In the genomic region with DNA sequence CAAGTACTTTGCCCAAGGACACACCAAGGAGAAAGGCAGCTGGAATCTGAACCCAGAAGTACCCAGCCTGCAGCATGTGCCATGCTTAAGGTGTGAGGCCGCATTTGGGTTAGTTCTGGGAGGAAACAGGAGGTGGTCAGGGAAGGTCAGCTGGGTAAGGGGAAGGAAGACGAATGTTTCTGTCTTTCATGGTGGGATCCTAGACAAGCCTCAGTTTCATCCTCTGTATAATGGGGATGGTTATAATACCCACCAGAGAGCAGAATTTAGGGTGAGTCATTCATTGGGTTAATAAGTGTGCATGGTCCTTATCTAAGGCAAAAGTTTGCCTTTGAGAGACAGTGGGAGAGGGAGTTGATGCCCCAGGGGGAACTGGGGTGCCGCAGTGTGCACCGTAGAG, we compare ENCODE assay signal across 26 cellular contexts. TPM values are rescaled to one million over a fixed set of nuclear protein-coding genes. Genes with fewer than 3 reads are reported as not detected.
"Had no signal": no experiment of that assay in that cellular context is flagged by ENCODE, and none has a peak within 500 bp of the region (broad histone marks: within the 10 kb centered on the region; RNA-seq: fewer than 3 reads in every experiment).

No MANE protein-coding gene starts in this region.

- H3K79me2 ChIP-seq: hepatocyte had no signal

- ATAC-seq: activated CD8-positive, alpha-beta T cell treated with anti-CD3 and anti-CD28 coated beads, Interleukin-2, amount 10 ng/mL, durations not matched to agents 7 days and 5 days; effector memory CD8-positive, alpha-beta T cell; naive thymus-derived CD4-positive, alpha-beta T cell had no signal

- DNase-seq: activated CD4-positive, alpha-beta T cell treated with anti-CD3 and anti-CD28 coated beads for 48 hours; activated CD8-positive, alpha-beta T cell treated with anti-CD3 and anti-CD28 coated beads, Interleukin-2, amount 10 ng/mL, durations not matched to agents 7 days and 5 days; activated effector memory CD4-positive, alpha-beta T cell treated with anti-CD3 and anti-CD28 coated beads, Interleukin-2, amount 50 U/mL, for 16 hours; activated naive CD4-positive, alpha-beta T cell treated with anti-CD3 and anti-CD28 coated beads, Interleukin-2, amount 50 U/mL, for 16 hours; activated T-cell treated with anti-CD3 and anti-CD28 coated beads, Interleukin-2, amount 50 U/mL, for 48 hours; dermis blood vessel endothelial cell; effector memory CD8-positive, alpha-beta T cell; foreskin fibroblast; naive thymus-derived CD4-positive, alpha-beta T cell; stimulated activated CD4-positive, alpha-beta T cell treated with anti-CD3 and anti-CD28 coated beads, Interleukin-12 subunit alpha, Interleukin-12 subunit beta, amount 100 ng/mL, for 4 hours; stimulated activated CD4-positive, alpha-beta T cell treated with anti-CD3 and anti-CD28 coated beads, Interleukin-1b, Interleukin-23, amount 100 ng/mL, for 48 hours; stimulated activated CD8-positive, alpha-beta memory T cell treated with anti-CD3 and anti-CD28 coated beads, Interleukin-4, amount 100 ng/mL, for 48 hours; stimulated activated naive CD4-positive, alpha-beta T cell treated with Interleukin-2 at 50 U/mL for 16 hours; T-helper 2 cell; tibial artery; uterus had no signal

- H3K9me3 ChIP-seq: tibial artery, uterus had no signal

- H3K4me3 ChIP-seq: hepatocyte, tibial artery, uterus had no signal

- H2AFZ ChIP-seq: hepatocyte had no signal

- H3K27me3 ChIP-seq: uterus had no signal

- H3K27ac Mint-ChIP-seq: activated CD8-positive, alpha-beta T cell treated with anti-CD3 and anti-CD28 coated beads, Interleukin-2, amount 10 ng/mL, durations not matched to agents 7 days and 5 days had no signal

- H3K27ac ChIP-seq: epithelial cell of prostate, hepatocyte, tibial artery, uterus had no signal

- H3K36me3 ChIP-seq: uterus had no signal

- FAIRE-seq: astrocyte had no signal

- H3K4me3 Mint-ChIP-seq: activated CD8-positive, alpha-beta T cell treated with anti-CD3 and anti-CD28 coated beads, Interleukin-2, amount 10 ng/mL, durations not matched to agents 7 days and 5 days had no signal

- H3K9me3 Mint-ChIP-seq: effector memory CD8-positive, alpha-beta T cell; naive thymus-derived CD4-positive, alpha-beta T cell had no signal

RNA-seq across cellular contexts. Expression of a gene that starts 24.0 kb away (rescaled TPM):
- total RNA-seq: activated CD8-positive, alpha-beta T cell treated with anti-CD3 and anti-CD28 coated beads, Interleukin-2, amount 10 ng/mL, durations not matched to agents 7 days and 5 days; astrocyte; cerebellum; dermis blood vessel endothelial cell; glomerular endothelial cell; hepatocyte; mucosa of gallbladder; naive thymus-derived CD4-positive, alpha-beta T cell; osteoblast; progenitor cell of endocrine pancreas; subcutaneous adipose tissue; uterus had no signal
- polyA plus RNA-seq: hepatocyte; naive thymus-derived CD4-positive, alpha-beta T cell had no signal

RNA-seq across cellular contexts. Expression of a gene that starts 25.2 kb away (rescaled TPM):
- total RNA-seq: activated CD8-positive, alpha-beta T cell treated with anti-CD3 and anti-CD28 coated beads, Interleukin-2, amount 10 ng/mL, durations not matched to agents 7 days and 5 days; hepatocyte; osteoblast had no signal
- polyA plus RNA-seq: naive thymus-derived CD4-positive, alpha-beta T cell had no signal

RNA-seq across cellular contexts. Expression of a gene that starts 42.0 kb away (rescaled TPM):
- total RNA-seq: activated CD8-positive, alpha-beta T cell treated with anti-CD3 and anti-CD28 coated beads, Interleukin-2, amount 10 ng/mL, durations not matched to agents 7 days and 5 days; dermis blood vessel endothelial cell; glomerular endothelial cell; liver; mucosa of gallbladder; naive thymus-derived CD4-positive, alpha-beta T cell; osteoblast; subcutaneous adipose tissue; uterus had no signal
- polyA plus RNA-seq: liver; naive thymus-derived CD4-positive, alpha-beta T cell had no signal
